In genomic region chr7:155069992-155070827, GRCh38 we compare ENCODE assay signal across 8 cellular contexts. TPM values are rescaled to one million over a fixed set of nuclear protein-coding genes. Genes with fewer than 3 reads are reported as not detected.
DNase-seq lines count a peak whose midpoint lies in the region; ATAC-seq, FAIRE-seq and TF ChIP-seq lines count a peak whose summit lies in the region.

Gene HTR5A (plus strand): TSS chr7:155070324. CDS start chr7:155070900, 576 bp downstream.

- peak within 1 kb of the TSS; percentile 66 for H3K9ac ChIP-seq in neural cell (ENCODE audit: low read length)

- H3K4me3 ChIP-seq in A549 (no peak within 1 kb of the TSS), neural cell (ENCODE audit: low read length) (peak within 1 kb of the TSS; percentile 77)

- POLR2A ChIA-PET in A549 (lab: Yijun Ruan, JAX): no interaction called here

- no peak within 1 kb of the TSS for H3K27ac ChIP-seq in A549
- H3K27ac ChIP-seq in neural cell (ENCODE audit: low read length): no peak within 1 kb of the TSS

- no peak for TF ChIP-seq RAD21 in A549 (conservative IDR thresholded peaks at IDR 0.05 in 1 of 2, IDR thresholded peaks at IDR 0.05 in 1 of 2)
- TF ChIP-seq RAD21 in neural cell (conservative IDR thresholded peaks at IDR 0.05): peak; percentile 9

- intact Hi-C loops in activated T-helper 1 cell treated with anti-CD3 and anti-CD28 coated beads, Interleukin-12 subunit alpha, Interleukin-12 subunit beta, Interleukin-2, Interleukin-4 antibody, amounts not matched to agents 30 ng/mL and 10 ng/mL and 1 ng/mL, durations not matched to agents 14 hours and 24 hours and 36 hours (cut with micrococcal nuclease): loop anchor here (1.0 to 2.0 kb wide), 5 partner anchors 67 to 275 kb away; partner anchors contain the start of gene PAXIP1

- H3F3A ChIP-seq in neural cell (ENCODE audit: insufficient read depth, low read length, poor library complexity, severe bottlenecking): no peaks in the 10 kb centered on the region

- H4K20me1 ChIP-seq in neural cell (ENCODE audit: insufficient read depth): no peaks in the 10 kb centered on the region

- no peak within 1 kb of the TSS for H3K4me2 ChIP-seq in A549
- H3K4me2 ChIP-seq in neural cell (ENCODE audit: low read length): peak within 1 kb of the TSS; percentile 27

- H3K36me3 Mint-ChIP-seq in activated T-helper 1 cell treated with anti-CD3 and anti-CD28 coated beads, Interleukin-12 subunit alpha, Interleukin-12 subunit beta, Interleukin-2, Interleukin-4 antibody, amounts not matched to agents 30 ng/mL and 10 ng/mL and 1 ng/mL, durations not matched to agents 14 hours and 24 hours and 36 hours (ENCODE audit: low read depth): no peaks in the 10 kb centered on the region

- no peak for TF ChIP-seq POLR2A in A549 (IDR thresholded peaks at IDR 0.05; ENCODE audit: low read length)

- no peak within 1 kb of the TSS for H3K27ac Mint-ChIP-seq in activated T-helper 1 cell treated with anti-CD3 and anti-CD28 coated beads, Interleukin-12 subunit alpha, Interleukin-12 subunit beta, Interleukin-2, Interleukin-4 antibody, amounts not matched to agents 30 ng/mL and 10 ng/mL and 1 ng/mL, durations not matched to agents 14 hours and 24 hours and 36 hours

- H3K4me1 ChIP-seq in A549: no peaks in the 10 kb centered on the region

- TF ChIP-seq CTCF in A549 (IDR thresholded peaks at IDR 0.05): no peak
- TF ChIP-seq CTCF in neural cell (IDR thresholded peaks at IDR 0.05; ENCODE audit: poor library complexity, severe bottlenecking): no peak

- no peaks in the 10 kb centered on the region for H3K79me2 ChIP-seq in neural cell (replicated peaks; ENCODE audit: insufficient read depth, low read length)

- no peak for FAIRE-seq in A549 (lab: Jason Lieb, UNC)

- H2AFZ ChIP-seq in neural cell (ENCODE audit: low read depth, low read length): peak within 1 kb of the TSS; percentile 24

- CTCF ChIA-PET in A549 (lab: Yijun Ruan, JAX): interaction anchor here (0.6 to 1.2 kb wide), 5 partner anchors 25 to 275 kb away, joined by 3 to 6 read pairs (median 3); no protein-coding TSS in a partner anchor

- H3K4me3 Mint-ChIP-seq in activated T-helper 1 cell treated with anti-CD3 and anti-CD28 coated beads, Interleukin-12 subunit alpha, Interleukin-12 subunit beta, Interleukin-2, Interleukin-4 antibody, amounts not matched to agents 30 ng/mL and 10 ng/mL and 1 ng/mL, durations not matched to agents 14 hours and 24 hours and 36 hours: no peak within 1 kb of the TSS

- 29% methylated on average over 26 of the region's 49 CpGs for WGBS in A549 (ENCODE audit: missing lambda C conversion rate)

- ATAC-seq in A549 (peak; percentile 97 to 99), GM18861 (IDR thresholded peaks at IDR 0.05; ENCODE audit: unreplicated experiment) (peak; percentile 95), HG03045 (IDR thresholded peaks at IDR 0.05; ENCODE audit: unreplicated experiment) (peak; percentile 83)
- ATAC-seq in stimulated activated naive CD8-positive, alpha-beta T cell treated with anti-CD3 and anti-CD28 coated beads, Interleukin-15, Interleukin-2, amounts not matched to agents 100 U/mL and 50 U/mL, for 24 hours: peak; percentile 96

- H3K4me1 Mint-ChIP-seq in activated T-helper 1 cell treated with anti-CD3 and anti-CD28 coated beads, Interleukin-12 subunit alpha, Interleukin-12 subunit beta, Interleukin-2, Interleukin-4 antibody, amounts not matched to agents 30 ng/mL and 10 ng/mL and 1 ng/mL, durations not matched to agents 14 hours and 24 hours and 36 hours (ENCODE audit: low read depth): no peaks in the 10 kb centered on the region

- peak; percentile 75 to 78 for DNase-seq in A549 (ENCODE audit: low read depth in 1 of 2, low spot score in 1 of 2)
- DNase-seq in OCI-M1 (lab: John Stamatoyannopoulos, UW): peak; percentile 82
- DNase-seq in activated T-helper 1 cell treated with anti-CD3 and anti-CD28 coated beads, Interleukin-12 subunit alpha, Interleukin-12 subunit beta, Interleukin-2, Interleukin-4 antibody, amounts not matched to agents 30 ng/mL and 10 ng/mL and 1 ng/mL, durations not matched to agents 14 hours and 24 hours and 36 hours (ENCODE audit: low spot score): peak; percentile 75
- peak; percentile 72 for DNase-seq in fibroblast of peridontal ligament (ENCODE audit: extremely low read depth)
- peak; percentile 86 for DNase-seq in stimulated activated naive CD8-positive, alpha-beta T cell treated with anti-CD3 and anti-CD28 coated beads, Interleukin-15, Interleukin-2, amounts not matched to agents 100 U/mL and 50 U/mL, for 24 hours

- peaks cover 54% of the 10 kb centered on the region for H3K27me3 ChIP-seq in neural cell (ENCODE audit: insufficient read depth, low read depth, low read length)

- H3K27me3 Mint-ChIP-seq in activated T-helper 1 cell treated with anti-CD3 and anti-CD28 coated beads, Interleukin-12 subunit alpha, Interleukin-12 subunit beta, Interleukin-2, Interleukin-4 antibody, amounts not matched to agents 30 ng/mL and 10 ng/mL and 1 ng/mL, durations not matched to agents 14 hours and 24 hours and 36 hours (ENCODE audit: insufficient read depth): peaks cover 14% of the 10 kb centered on the region

- H3K9me3 ChIP-seq in A549 (no peaks in the 10 kb centered on the region), neural cell (ENCODE audit: low read length) (no peaks in the 10 kb centered on the region)

- TF ChIP-seq EP300 in A549 (IDR thresholded peaks at IDR 0.05): no peak
- no peak for TF ChIP-seq EP300 in neural cell (conservative IDR thresholded peaks at IDR 0.05; ENCODE audit: poor library complexity, severe bottlenecking)

- no peaks in the 10 kb centered on the region for H3K9me3 Mint-ChIP-seq in activated T-helper 1 cell treated with anti-CD3 and anti-CD28 coated beads, Interleukin-12 subunit alpha, Interleukin-12 subunit beta, Interleukin-2, Interleukin-4 antibody, amounts not matched to agents 30 ng/mL and 10 ng/mL and 1 ng/mL, durations not matched to agents 14 hours and 24 hours and 36 hours

- no peaks in the 10 kb centered on the region for H3K9me2 ChIP-seq in neural cell (ENCODE audit: insufficient read depth, low read length)

- no peaks in the 10 kb centered on the region for H3K36me3 ChIP-seq in neural cell (ENCODE audit: insufficient read depth, low read length)

TF ChIP-seq in A549, 52 proteins besides CTCF, POLR2A, EP300 and RAD21 (continues in another document):
- TF ChIP-seq TP53 (CRISPR knock-in tag; IDR thresholded peaks at IDR 0.05) (peak; percentile 78; the same call in 1 of the 2 replicates), FOSL2 (IDR thresholded peaks at IDR 0.05) (no peak), FOSL2 (CRISPR knock-in tag; IDR thresholded peaks at IDR 0.05) (peak; percentile 43; the same call in 1 of the 2 replicates), CBX8 (IDR thresholded peaks at IDR 0.05) (no peak), POLR2AphosphoS2 (conservative IDR thresholded peaks at IDR 0.05; ENCODE audit: low read length) (no peak), USF2 (IDR thresholded peaks at IDR 0.05) (no peak), TFCP2L1 (CRISPR knock-in tag; IDR thresholded peaks at IDR 0.05) (no peak), ATOH8 (CRISPR knock-in tag; IDR thresholded peaks at IDR 0.05; ENCODE audit: low read depth) (peak; percentile 96)

TF ChIP-seq in neural cell, 6 proteins besides CTCF, POLR2A, EP300 and RAD21:
- no peak for TF ChIP-seq POLR2AphosphoS5 (IDR thresholded peaks at IDR 0.05)
- TF ChIP-seq REST (IDR thresholded peaks at IDR 0.05; ENCODE audit: borderline replicate concordance): peak; percentile 97
- peak; percentile 18 for TF ChIP-seq MXI1 (conservative IDR thresholded peaks at IDR 0.05; ENCODE audit: poor library complexity, severe bottlenecking)

RNA-seq across cellular contexts. Expression of gene HTR5A, which starts in this region (rescaled TPM):
- polyA plus RNA-seq in A549 (2011; rRNA removed) (not detected in 2 replicates), A549 (2017; fragmentation: RNase III; extraction: RNeasy Plus Mini Kit Qiagen cat#74134 plus additional on column Dnase treatment) (not detected in 3 replicates), neural cell (0.14 TPM in 2 replicates)
- polyA plus RNA-seq in A549 (2012; cell fraction: cytosol; rRNA removed): not detected in 2 replicates
- not detected in 2 replicates for polyA plus RNA-seq in A549 (2012; cell fraction: nucleus; rRNA removed)
- polyA minus RNA-seq in A549 (2011; rRNA and poly(A)+ RNA removed): not detected in 2 replicates
- total RNA-seq in activated T-helper 1 cell treated with anti-CD3 and anti-CD28 coated beads, Interleukin-12 subunit alpha, Interleukin-12 subunit beta, Interleukin-2, Interleukin-4 antibody, amounts not matched to agents 30 ng/mL and 10 ng/mL and 1 ng/mL, durations not matched to agents 14 hours and 24 hours and 36 hours: not detected in 2 replicates
- polyA minus RNA-seq in neural cell: 0.46 and 0.49 TPM in 2 replicates

Comparison
In these comparisons a context has a peak if more than half of its experiments do, and no peak if none do; other contexts are left out.
1. Peak in DNase-seq and ATAC-seq in A549; RNA of the gene not detected or under 1 TPM.
2. Peak in DNase-seq in activated T-helper 1 cell treated with anti-CD3 and anti-CD28 coated beads, Interleukin-12 subunit alpha, Interleukin-12 subunit beta, Interleukin-2, Interleukin-4 antibody, amounts not matched to agents 30 ng/mL and 10 ng/mL and 1 ng/mL, durations not matched to agents 14 hours and 24 hours and 36 hours; RNA of the gene not detected or under 1 TPM.